17 cellular contexts compared by ENCODE assay signal in the genomic region with DNA sequence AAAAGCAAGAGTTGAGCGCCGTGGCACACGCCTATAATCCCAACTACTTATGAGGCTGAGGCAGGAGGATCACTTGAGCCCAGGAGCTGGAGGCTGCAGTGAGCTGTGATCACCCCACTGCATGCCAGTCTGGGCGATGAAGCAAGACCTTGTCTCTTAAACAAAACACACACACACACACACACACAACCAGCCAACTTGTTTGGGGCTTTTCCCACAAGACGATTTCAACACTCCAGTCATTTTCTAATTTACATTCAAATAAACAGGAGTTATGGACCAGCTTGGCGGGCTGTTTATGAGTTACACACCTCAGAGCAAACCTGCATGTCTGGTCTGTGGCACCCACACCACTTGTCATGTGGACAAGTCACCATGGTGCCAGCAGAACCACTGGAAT. TPM values are rescaled to one million over a fixed set of nuclear protein-coding genes. Genes with fewer than 3 reads are reported as not detected.
DNase-seq lines count a peak whose midpoint lies in the region; ATAC-seq and TF ChIP-seq lines count a peak whose summit lies in the region.
"Had no signal": no experiment of that assay in that cellular context is flagged by ENCODE, and none has a peak within 500 bp of the region (broad histone marks: within the 10 kb centered on the region; RNA-seq: fewer than 3 reads in every experiment).

No MANE protein-coding gene starts in this region.

- no peak overlapping the region for H3K4me3 ChIP-seq in KMS-11 (IDR thresholded peaks at IDR 0.05; ENCODE audit: insufficient read depth, low read depth, low read length)
- no peak overlapping the region for H3K4me3 ChIP-seq in suprapubic skin

- H3K36me3 ChIP-seq in KMS-11 (ENCODE audit: insufficient read depth) (no peaks in the 10 kb centered on the region), suprapubic skin (peaks cover 6% of the 10 kb centered on the region)

- H3K4me1 ChIP-seq in KMS-11 (ENCODE audit: low read depth, poor library complexity, severe bottlenecking) (peaks cover 58% of the 10 kb centered on the region), suprapubic skin (peaks cover 75% of the 10 kb centered on the region)

- DNase-seq in kidney tubule cell (ENCODE audit: low spot score), result peak; percentile 15
- DNase-seq in suprapubic skin (ENCODE audit: low spot score in 2 of 2), result no peak
- no peak for DNase-seq in foreskin melanocyte
- no peak for DNase-seq in activated CD4-positive, alpha-beta T cell treated with anti-CD3 and anti-CD28 coated beads for 48 hours
- DNase-seq: activated B cell treated with CpG ODN at 0.5 μM for 24 hours; activated CD4-positive, alpha-beta memory T cell treated with anti-CD3 and anti-CD28 coated beads, Interleukin-2, amount 10 ng/mL, durations not matched to agents 7 days and 5 days; amniotic stem cell; naive thymus-derived CD8-positive, alpha-beta T cell; NCI-H1694 treated with DMSO at 0.1 percent for 48 hours; NCI-H748 treated with DMSO at 0.1 percent for 48 hours; stimulated activated CD4-positive, alpha-beta T cell treated with anti-CD3 and anti-CD28 coated beads, Interleukin-12 subunit alpha, Interleukin-12 subunit beta, amount 100 ng/mL, for 4 hours; stimulated activated naive CD8-positive, alpha-beta T cell treated with anti-CD3 and anti-CD28 coated beads, Interleukin-15, amount 100 ng/mL, for 72 hours; T-helper 9 cell had no signal

- H3K9me3 ChIP-seq in suprapubic skin, result no peaks in the 10 kb centered on the region

- no peak overlapping the region for H2AFZ ChIP-seq in KMS-11 (ENCODE audit: low read depth)

- TF ChIP-seq POLR2A in suprapubic skin (IDR thresholded peaks at IDR 0.05), result no peak

- H3K79me2 ChIP-seq in KMS-11 (ENCODE audit: insufficient read depth, low read depth), result peaks cover 17% of the 10 kb centered on the region; the same call in 1 of the 2 replicates

- no peak for ATAC-seq in HG03439 (IDR thresholded peaks at IDR 0.05; ENCODE audit: unreplicated experiment)
- ATAC-seq: naive thymus-derived CD8-positive, alpha-beta T cell; stimulated activated naive CD8-positive, alpha-beta T cell treated with anti-CD3 and anti-CD28 coated beads, Interleukin-15, amount 100 ng/mL, for 72 hours had no signal

- H3K9ac ChIP-seq in KMS-11, result no peak overlapping the region

- H3K27ac ChIP-seq in KMS-11 (no peak overlapping the region), cingulate gyrus (ENCODE audit: low read depth, low read length) (peak overlapping the region; percentile 24), suprapubic skin (peak overlapping the region; percentile 90)
- H3K27ac ChIP-seq: HL-60 had no signal

- WGBS in suprapubic skin, result 61% methylated on average over 6 of the region's 6 CpGs

- TF ChIP-seq EP300 in suprapubic skin (IDR thresholded peaks at IDR 0.05), result no peak

- H3K4me2 ChIP-seq in KMS-11, result peak overlapping the region; percentile 74; the same call in 1 of the 2 replicates

- H4K20me1 ChIP-seq in KMS-11 (ENCODE audit: insufficient read depth), result no peaks in the 10 kb centered on the region

- TF ChIP-seq CTCF in KMS-11 (conservative IDR thresholded peaks at IDR 0.05; ENCODE audit: low read depth, low read length), result no peak
- TF ChIP-seq CTCF in suprapubic skin (IDR thresholded peaks at IDR 0.05), result no peak

- H3K27me3 ChIP-seq in KMS-11 (ENCODE audit: insufficient read depth, low read depth), result no peaks in the 10 kb centered on the region
- H3K27me3 ChIP-seq in suprapubic skin, result no peaks in the 10 kb centered on the region

RNA-seq across cellular contexts. Expression of a gene that starts 6.7 kb away (rescaled TPM):
- 100 to 1,000 TPM; 207 to 654 (median 526) TPM for total RNA-seq in suprapubic skin

RNA-seq across cellular contexts. Expression of a gene that starts 26.4 kb away (rescaled TPM):
- 10 to 100 TPM; 22.6 to 96.4 (median 36.6) TPM for total RNA-seq in suprapubic skin

RNA-seq across cellular contexts. Expression of a gene that starts 40.5 kb away (rescaled TPM):
- 10 to 100 TPM in 1 of 4 donors, 1 to 10 TPM in 3; 4.0 to 11.9 (median 5.4) TPM for total RNA-seq in suprapubic skin
- total RNA-seq: activated B cell treated with CpG ODN at 0.5 μM for 24 hours; activated CD4-positive, alpha-beta memory T cell treated with anti-CD3 and anti-CD28 coated beads, Interleukin-2, amount 10 ng/mL, durations not matched to agents 7 days and 5 days; naive thymus-derived CD8-positive, alpha-beta T cell had no signal
